ENCODE assay signal across 11 cellular contexts in genomic region chr15:66145242-66146182, GRCh38.
DNase-seq lines count a peak whose midpoint lies in the region; ATAC-seq lines count a peak whose summit lies in the region.
"Had no signal": no experiment of that assay in that cellular context is flagged by ENCODE, and none has a peak within 500 bp of the region (broad histone marks: within the 10 kb centered on the region; RNA-seq: fewer than 3 reads in every experiment).

No MANE protein-coding gene starts in this region.

- DNase-seq in DMS53 treated with DMSO at 0.1 percent for 48 hours (lab: John Stamatoyannopoulos, UW; ENCODE audit: unreplicated experiment) (peak; percentile 77), NCI-H1105 (lab: John Stamatoyannopoulos, UW) (peak; percentile 95), NCI-H774 (lab: John Stamatoyannopoulos, UW) (peak; percentile 74), glomerular visceral epithelial cell (ENCODE audit: extremely low spot score) (peak; percentile 46), G401 (ENCODE audit: low spot score) (no peak), NCI-H226 (no peak)
- DNase-seq: activated CD8-positive, alpha-beta memory T cell treated with anti-CD3 and anti-CD28 coated beads, Interleukin-2, amount 50 U/mL, for 4 hours; activated naive CD8-positive, alpha-beta T cell treated with anti-CD3 and anti-CD28 coated beads, Interleukin-2, amount 10 ng/mL, durations not matched to agents 7 days and 5 days; cortex of kidney had no signal

- no peak for ATAC-seq in HG03095 (IDR thresholded peaks at IDR 0.05; ENCODE audit: unreplicated experiment)
- ATAC-seq in HG02885 (IDR thresholded peaks at IDR 0.05; ENCODE audit: poor library complexity, unreplicated experiment) = no peak

- in situ Hi-C loops in G401 (cut with HindIII; ENCODE audit: low sequenced_read_pairs) = no loop called here

Comparison
In these comparisons a context has a peak if more than half of its experiments do, and no peak if none do; other contexts are left out.
1. DNase-seq: peak in DMS53 treated with DMSO at 0.1 percent for 48 hours (single experiment), NCI-H1105 (single experiment), NCI-H774 (single experiment) and glomerular visceral epithelial cell (single experiment); none in G401 (single experiment) and NCI-H226 (single experiment).